9 cellular contexts compared by ENCODE assay signal in the genomic region with DNA sequence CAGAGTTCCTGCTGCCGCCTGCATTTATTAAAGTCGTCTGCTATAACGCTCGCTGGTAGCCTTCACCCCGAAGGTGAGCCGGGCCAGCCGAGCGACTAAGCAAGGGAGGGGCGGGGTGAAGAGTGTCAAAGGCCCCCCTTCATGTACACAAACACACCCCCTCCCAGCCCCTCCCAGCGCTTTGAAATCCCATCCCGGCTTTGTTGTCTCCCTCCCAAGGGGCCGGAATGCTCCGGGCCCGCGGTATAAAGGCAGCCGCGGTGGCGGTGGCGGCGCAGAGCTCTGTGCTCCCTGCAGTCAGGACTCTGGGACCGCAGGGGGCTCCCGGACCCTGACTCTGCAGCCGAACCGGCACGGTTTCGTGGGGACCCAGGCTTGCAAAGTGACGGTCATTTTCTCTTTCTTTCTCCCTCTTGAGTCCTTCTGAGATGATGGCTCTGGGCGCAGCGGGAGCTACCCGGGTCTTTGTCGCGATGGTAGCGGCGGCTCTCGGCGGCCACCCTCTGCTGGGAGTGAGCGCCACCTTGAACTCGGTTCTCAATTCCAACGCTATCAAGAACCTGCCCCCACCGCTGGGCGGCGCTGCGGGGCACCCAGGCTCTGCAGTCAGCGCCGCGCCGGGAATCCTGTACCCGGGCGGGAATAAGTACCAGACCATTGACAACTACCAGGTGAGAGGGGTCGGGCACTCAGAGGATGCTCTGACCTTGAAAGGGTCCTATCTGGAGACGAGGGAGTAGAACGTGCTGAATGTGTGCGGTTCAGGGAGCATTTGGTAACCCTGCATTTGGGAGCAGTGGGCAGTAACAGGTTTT. TPM values are rescaled to one million over a fixed set of nuclear protein-coding genes. Genes with fewer than 3 reads are reported as not detected.
A peak's percentile ranks its signal among the peaks of the same experiment; 100 is the strongest.
DNase-seq lines count a peak whose midpoint lies in the region; ATAC-seq and TF ChIP-seq lines count a peak whose summit lies in the region.
"Had no signal": no experiment of that assay in that cellular context is flagged by ENCODE, and none has a peak within 500 bp of the region (broad histone marks: within the 10 kb centered on the region; RNA-seq: fewer than 3 reads in every experiment).

A gene with protein sequence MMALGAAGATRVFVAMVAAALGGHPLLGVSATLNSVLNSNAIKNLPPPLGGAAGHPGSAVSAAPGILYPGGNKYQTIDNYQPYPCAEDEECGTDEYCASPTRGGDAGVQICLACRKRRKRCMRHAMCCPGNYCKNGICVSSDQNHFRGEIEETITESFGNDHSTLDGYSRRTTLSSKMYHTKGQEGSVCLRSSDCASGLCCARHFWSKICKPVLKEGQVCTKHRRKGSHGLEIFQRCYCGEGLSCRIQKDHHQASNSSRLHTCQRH (plus strand): TSS at position 275 of the 815 bp plus-strand sequence. CDS start 154 bp downstream, at position 429.

- DNase-seq in ACHN = peak; percentile 23
- DNase-seq in LoVo (ENCODE audit: low spot score) = peak; percentile 84
- peak; percentile 42 for DNase-seq in activated naive CD8-positive, alpha-beta T cell treated with anti-CD3 and anti-CD28 coated beads, Interleukin-2, amount 50 U/mL, for 24 hours
- DNase-seq in heart left ventricle = peak; percentile 33 to 73 (median 46)
- peak; percentile 90 for DNase-seq in osteoblast (ENCODE audit: insufficient read length, low spot score, missing footprints)

- intact Hi-C loops in heart left ventricle (cut with DNase I) = loop anchor here in 2 of 10 donors (5.0 to 10.0 kb wide), 2 partner anchors 281 to 338 kb away; no protein-coding TSS in a partner anchor

- WGBS in heart left ventricle, 4 donors = 1 to 4% (median 2%) methylated on average over 42 to 53 of the region's 53 CpGs

- peak within 1 kb of the TSS; percentile 93 for H3K4me2 ChIP-seq in osteoblast (ENCODE audit: insufficient read depth, low read length)

- no peaks in the 10 kb centered on the region for H4K20me1 ChIP-seq in osteoblast (ENCODE audit: insufficient read depth, low read length)

- peak within 1 kb of the TSS; percentile 90 for H2AFZ ChIP-seq in osteoblast (ENCODE audit: low read length)

- no peak within 1 kb of the TSS for H3K27ac ChIP-seq in heart left ventricle
- H3K27ac ChIP-seq in osteoblast (ENCODE audit: low read depth, low read length) = peak within 1 kb of the TSS; percentile 90
- H3K27ac ChIP-seq: HL-60 had no signal

- ATAC-seq in GM18519 (IDR thresholded peaks at IDR 0.05; ENCODE audit: low FRiP score, unreplicated experiment) (peak; percentile 71), heart left ventricle (peak; percentile 41 to 88 (median 84)), HG03045 (IDR thresholded peaks at IDR 0.05; ENCODE audit: unreplicated experiment) (no peak), HG03571 (IDR thresholded peaks at IDR 0.05; ENCODE audit: unreplicated experiment) (no peak)
- peak; percentile 37 for ATAC-seq in activated naive CD8-positive, alpha-beta T cell treated with anti-CD3 and anti-CD28 coated beads, Interleukin-2, amount 50 U/mL, for 24 hours

- H3K27ac Mint-ChIP-seq in activated naive CD8-positive, alpha-beta T cell treated with anti-CD3 and anti-CD28 coated beads, Interleukin-2, amount 50 U/mL, for 24 hours = no peak within 1 kb of the TSS

- peak within 1 kb of the TSS; percentile 48 for H3K4me3 Mint-ChIP-seq in activated naive CD8-positive, alpha-beta T cell treated with anti-CD3 and anti-CD28 coated beads, Interleukin-2, amount 50 U/mL, for 24 hours

- H3K27me3 ChIP-seq in heart left ventricle (peaks cover 0 to 37% (median 6%) of the 10 kb centered on the region in 9 donors), osteoblast (ENCODE audit: insufficient read depth, low read length) (no peaks in the 10 kb centered on the region)

- H3K79me2 ChIP-seq in osteoblast (ENCODE audit: insufficient read depth, low read length) = peaks cover 25% of the 10 kb centered on the region

- in situ Hi-C loops in ACHN (cut with HindIII; ENCODE audit: low pct_ligation_motif_present, low pct_unique_long_range_greater_than_20kb, low sequenced_read_pairs) = loop anchor here (25.0 kb wide), 1 partner anchor 248 kb away; no protein-coding TSS in a partner anchor

- H3K4me3 ChIP-seq in heart left ventricle = peak within 1 kb of the TSS; percentile 22 to 70 (median 56)
- H3K4me3 ChIP-seq in osteoblast (ENCODE audit: insufficient read depth, low read length) = peak within 1 kb of the TSS; percentile 96

- H3K36me3 ChIP-seq in heart left ventricle = no peaks in the 10 kb centered on the region
- H3K36me3 ChIP-seq in osteoblast (ENCODE audit: insufficient read depth, low read length) = peaks cover 22% of the 10 kb centered on the region

- H3K9me3 Mint-ChIP-seq in activated naive CD8-positive, alpha-beta T cell treated with anti-CD3 and anti-CD28 coated beads, Interleukin-2, amount 50 U/mL, for 24 hours = peaks cover 6% of the 10 kb centered on the region

- H3K9me3 ChIP-seq in heart left ventricle (no peaks in the 10 kb centered on the region), osteoblast (ENCODE audit: low read depth, low read length) (no peaks in the 10 kb centered on the region)

- peaks cover 2% of the 10 kb centered on the region for H3K36me3 Mint-ChIP-seq in activated naive CD8-positive, alpha-beta T cell treated with anti-CD3 and anti-CD28 coated beads, Interleukin-2, amount 50 U/mL, for 24 hours (ENCODE audit: low read depth)

- peaks cover 15% of the 10 kb centered on the region for H3K4me1 Mint-ChIP-seq in activated naive CD8-positive, alpha-beta T cell treated with anti-CD3 and anti-CD28 coated beads, Interleukin-2, amount 50 U/mL, for 24 hours

- H3K27me3 Mint-ChIP-seq in activated naive CD8-positive, alpha-beta T cell treated with anti-CD3 and anti-CD28 coated beads, Interleukin-2, amount 50 U/mL, for 24 hours = peaks cover 52% of the 10 kb centered on the region

- H3K4me1 ChIP-seq in heart left ventricle (peaks cover 0 to 25% (median 4%) of the 10 kb centered on the region in 12 donors), osteoblast (ENCODE audit: insufficient read depth, low read length) (peaks cover 38% of the 10 kb centered on the region)

- no peak for TF ChIP-seq POLR2A in heart left ventricle (IDR thresholded peaks at IDR 0.05)

- TF ChIP-seq CTCF in heart left ventricle (IDR thresholded peaks at IDR 0.05) (peak; percentile 40 to 66 (median 56)), osteoblast (IDR thresholded peaks at IDR 0.05; ENCODE audit: extremely low read depth, low read depth, low read length) (peak; percentile 82)

RNA-seq across cellular contexts. Expression of the gene that starts here (rescaled TPM):
- total RNA-seq in heart left ventricle = 1 to 10 TPM in 1 of 9 donors, under 1 TPM in 4, not detected in 4; 0.42 to 1.5 (median 0.62) TPM
- 1 to 10 TPM in 1 of 2 donors, under 1 TPM in 1; 0.11 to 7.0 TPM for polyA plus RNA-seq in heart left ventricle
- 50.7 and 66.2 TPM in 2 replicates for total RNA-seq in osteoblast

Comparison
In these comparisons a context has a peak if more than half of its experiments do, and no peak if none do; other contexts are left out.
1. RNA of the gene that starts here (total RNA-seq): 50.7 to 66.2 TPM in osteoblast; 0.42 to 1.5 TPM in heart left ventricle; every median in the first group is over 10 times any median in the second.
2. DNase-seq: peak in every context shown above with its lines; median percentile 90 in osteoblast; 84 in LoVo; 46 in heart left ventricle; 42 in activated naive CD8-positive, alpha-beta T cell treated with anti-CD3 and anti-CD28 coated beads, Interleukin-2, amount 50 U/mL, for 24 hours; 23 in ACHN.
3. ATAC-seq: peak in GM18519 (single experiment), activated naive CD8-positive, alpha-beta T cell treated with anti-CD3 and anti-CD28 coated beads, Interleukin-2, amount 50 U/mL, for 24 hours (single experiment) and heart left ventricle (4 of 4); none in HG03045 (single experiment) and HG03571 (single experiment).